20 cellular contexts compared by ENCODE assay signal in the genomic region with DNA sequence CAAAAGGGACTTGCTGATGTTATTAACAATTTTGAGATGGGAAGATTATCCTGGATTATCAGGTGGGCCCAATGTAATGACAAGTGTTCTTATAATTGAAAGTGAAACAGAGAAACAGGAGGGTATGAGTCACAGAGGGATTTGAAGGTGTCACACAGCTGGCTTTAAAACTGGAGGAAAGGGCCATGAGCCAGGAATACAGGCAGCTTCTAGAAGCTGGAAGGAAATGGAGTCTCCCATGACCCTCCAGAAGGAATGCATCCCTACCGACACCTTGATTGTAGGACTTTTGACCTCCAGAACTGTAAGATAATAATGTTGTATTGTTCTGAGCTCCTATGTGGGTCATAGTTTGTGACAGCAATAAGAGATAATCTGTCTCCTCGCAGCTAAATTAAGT.
DNase-seq lines count a peak whose midpoint lies in the region; ATAC-seq and TF ChIP-seq lines count a peak whose summit lies in the region.
"Had no signal": no experiment of that assay in that cellular context is flagged by ENCODE, and none has a peak within 500 bp of the region (broad histone marks: within the 10 kb centered on the region; RNA-seq: fewer than 3 reads in every experiment).

No MANE protein-coding gene starts in this region.

- H2BK5ac ChIP-seq in mesendoderm (ENCODE audit: low read length), result no peak overlapping the region

- H3K27ac ChIP-seq in mesendoderm (ENCODE audit: low read depth, low read length), result no peak overlapping the region
- H3K27ac ChIP-seq: gastroesophageal sphincter, psoas muscle, SJSA1, thyroid gland had no signal

- H2BK15ac ChIP-seq in mesendoderm (replicated peaks; ENCODE audit: low read depth), result no peak overlapping the region

- H3K4me2 ChIP-seq in mesendoderm (ENCODE audit: low read length), result no peak overlapping the region

- peak; percentile 58 for DNase-seq in LoVo (ENCODE audit: low spot score)
- peak; percentile 45 for DNase-seq in choroid plexus epithelial cell (ENCODE audit: low read depth)
- peak; percentile 16 for DNase-seq in mesendoderm
- no peak for DNase-seq in activated naive CD4-positive, alpha-beta T cell treated with Interleukin-2 at 50 U/mL for 16 hours
- no peak for DNase-seq in NCI-H2227 treated with DMSO at 0.1 percent for 48 hours (lab: John Stamatoyannopoulos, UW)
- no peak for DNase-seq in left ventricle myocardium superior
- DNase-seq: AML-193, COR-L47, GF-D8, NCI-H2029, NCI-H510A, psoas muscle, thyroid gland had no signal

- no peak overlapping the region for H4K8ac ChIP-seq in mesendoderm (ENCODE audit: low read depth, low read length)

- TF ChIP-seq CTCF in choroid plexus epithelial cell (conservative IDR thresholded peaks at IDR 0.05; ENCODE audit: low read depth, low read length), result no peak

- no peak overlapping the region for H3K56ac ChIP-seq in mesendoderm (ENCODE audit: low read length)

- no peak overlapping the region for H3K4ac ChIP-seq in mesendoderm (ENCODE audit: low read depth, low read length)

- H3K4me3 ChIP-seq in choroid plexus epithelial cell (ENCODE audit: low read depth, low read length) (no peak overlapping the region), mesendoderm (ENCODE audit: low read length) (no peak overlapping the region)
- H3K4me3 ChIP-seq: gastroesophageal sphincter, psoas muscle, SJSA1, thyroid gland had no signal

- no peaks in the 10 kb centered on the region for H3K4me1 ChIP-seq in mesendoderm (ENCODE audit: control insufficient read depth, low read depth, low read length)
- H3K4me1 ChIP-seq: gastroesophageal sphincter, SJSA1, thyroid gland had no signal

- no peak overlapping the region for H2BK120ac ChIP-seq in mesendoderm (ENCODE audit: low read depth, low read length)

- no peak overlapping the region for H3K9ac ChIP-seq in mesendoderm (ENCODE audit: low read length)

- no peak overlapping the region for H3K18ac ChIP-seq in mesendoderm (ENCODE audit: low read length)

- intact Hi-C loops in left ventricle myocardium superior (cut with micrococcal nuclease), result no loop called here

- no peak overlapping the region for H2AK5ac ChIP-seq in mesendoderm (ENCODE audit: low read length)

- no peaks in the 10 kb centered on the region for H3K79me2 ChIP-seq in mesendoderm (ENCODE audit: control insufficient read depth, insufficient read depth, low read length)

- no peaks in the 10 kb centered on the region for H3K36me3 ChIP-seq in mesendoderm (ENCODE audit: control insufficient read depth, insufficient read depth, low read length)
- H3K36me3 ChIP-seq: SJSA1, thyroid gland had no signal

- no peaks in the 10 kb centered on the region for H3K79me1 ChIP-seq in mesendoderm (ENCODE audit: low read length)

- H4K5ac ChIP-seq in mesendoderm (ENCODE audit: low read length), result no peak overlapping the region

- no peaks in the 10 kb centered on the region for H3K27me3 ChIP-seq in mesendoderm (ENCODE audit: insufficient read depth, low read length, poor library complexity)
- H3K27me3 ChIP-seq: gastroesophageal sphincter, SJSA1, thyroid gland had no signal

- no CpG with 5 or more reads among the region's 2 CpGs for WGBS in mesendoderm (ENCODE audit: extremely low coverage, insufficient coverage, low lambda C conversion rate)

- peak; percentile 47 for ATAC-seq in GM18858 (IDR thresholded peaks at IDR 0.05; ENCODE audit: unreplicated experiment)
- no peak for ATAC-seq in GM18861 (IDR thresholded peaks at IDR 0.05; ENCODE audit: unreplicated experiment)
- no peak for ATAC-seq in left ventricle myocardium superior
- ATAC-seq: activated CD4-positive, CD25-positive, alpha-beta regulatory T cell treated with anti-CD3 and anti-CD28 coated beads, Interleukin-2, amount 50 U/mL, for 24 hours; gastroesophageal sphincter; natural killer cell treated with Interleukin-12 subunit alpha and Interleukin-12 subunit beta and Interleukin-15 and Interleukin-18, amount 100 ng/mL, for 72 hours; stimulated activated effector memory CD8-positive, alpha-beta T cell treated with anti-CD3 and anti-CD28 coated beads, Interleukin-12 subunit alpha, Interleukin-12 subunit beta, amount 100 ng/mL, for 72 hours had no signal

- H3K23ac ChIP-seq in mesendoderm (ENCODE audit: low read length), result no peak overlapping the region

Comparison
In these comparisons a context has a peak if more than half of its experiments do, and no peak if none do; other contexts are left out.
1. DNase-seq: peak in LoVo (single experiment), choroid plexus epithelial cell (single experiment) and mesendoderm (single experiment); none in activated naive CD4-positive, alpha-beta T cell treated with Interleukin-2 at 50 U/mL for 16 hours (single experiment), NCI-H2227 treated with DMSO at 0.1 percent for 48 hours (single experiment) and left ventricle myocardium superior (single experiment).